In the genomic region with DNA sequence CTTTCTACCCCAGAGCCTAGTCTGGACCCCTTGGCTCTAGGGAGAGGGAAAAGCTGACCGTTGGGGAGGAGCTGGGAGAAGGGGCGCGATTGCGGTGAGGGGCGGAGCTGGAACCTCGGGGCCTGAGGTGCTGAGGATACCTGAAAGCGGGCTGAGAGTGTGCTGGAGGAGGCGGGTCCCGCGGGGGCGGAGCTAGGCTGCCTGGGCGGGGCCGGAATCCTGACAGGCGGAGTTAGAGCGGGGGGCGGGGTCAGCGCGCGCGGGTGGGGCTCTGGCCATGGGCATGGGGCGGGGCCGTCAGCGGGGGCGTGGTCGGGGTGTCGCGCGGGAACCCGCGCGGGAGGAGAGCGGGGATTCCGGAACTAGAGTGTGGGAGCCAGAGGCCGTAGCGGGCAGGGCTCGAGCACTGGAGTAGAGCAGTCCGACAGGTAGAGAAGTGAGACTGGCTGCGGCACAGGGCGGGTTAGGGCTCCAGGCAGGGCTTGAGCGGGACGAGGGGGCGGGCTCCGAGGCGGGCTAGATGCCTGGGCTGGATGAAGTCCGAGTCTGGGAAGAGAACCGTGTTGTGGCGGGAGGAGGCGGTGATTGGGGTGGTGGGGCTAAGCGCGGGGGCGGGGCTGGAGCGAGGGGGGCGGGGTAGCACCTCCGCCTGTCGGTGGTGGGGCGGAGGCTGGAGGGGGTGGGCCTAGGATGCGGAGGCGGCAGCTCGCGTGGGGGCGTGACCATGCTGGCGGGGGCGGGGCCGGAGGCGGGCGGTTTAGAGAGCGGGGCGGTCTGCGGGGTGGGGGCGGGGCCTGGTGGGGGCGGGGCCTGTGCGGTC, we compare ENCODE assay signal across 8 cellular contexts. TPM values are rescaled to one million over a fixed set of nuclear protein-coding genes. Genes with fewer than 3 reads are reported as not detected.
DNase-seq lines count a peak whose midpoint lies in the region; TF ChIP-seq lines count a peak whose summit lies in the region.

A gene (plus strand): TSS at position 815 of the 820 bp plus-strand sequence. CDS start 35 bp downstream, outside the sequence.

- H3K27ac ChIP-seq in HEK293 (ENCODE audit: extremely low read depth, low read depth, low read length) (peak within 1 kb of the TSS; percentile 97), suprapubic skin (peak within 1 kb of the TSS; percentile 96)

- H3K4me3 Mint-ChIP-seq in activated naive CD4-positive, alpha-beta T cell treated with anti-CD3 and anti-CD28 coated beads for 36 hours, result peak within 1 kb of the TSS; percentile 96

- H3K4me3 ChIP-seq in HEK293 (ENCODE audit: low read depth, low read length) (peak within 1 kb of the TSS; percentile 58), suprapubic skin (peak within 1 kb of the TSS; percentile 64)

- H3K27me3 ChIP-seq in suprapubic skin, result no peaks in the 10 kb centered on the region

- TF ChIP-seq POLR2A in suprapubic skin (IDR thresholded peaks at IDR 0.05), result no peak

- H3K36me3 Mint-ChIP-seq in activated naive CD4-positive, alpha-beta T cell treated with anti-CD3 and anti-CD28 coated beads for 36 hours (ENCODE audit: low read depth), result peaks cover 17% of the 10 kb centered on the region

- DNase-seq in NCI-H1048 (lab: John Stamatoyannopoulos, UW) (peak; percentile 77), SK-N-DZ (ENCODE audit: low spot score) (peak; percentile 71), germinal center (ENCODE audit: low spot score) (peak; percentile 92), occipital lobe (lab: John Stamatoyannopoulos, UW) (peak; percentile 92), suprapubic skin (ENCODE audit: low spot score in 2 of 2) (peak; percentile 99)
- DNase-seq in activated naive CD4-positive, alpha-beta T cell treated with anti-CD3 and anti-CD28 coated beads for 36 hours, result peak; percentile 100

- H3K36me3 ChIP-seq in ES-I3 (ENCODE audit: insufficient read depth, low read length), result no peaks in the 10 kb centered on the region; the same call in 1 of the 2 replicates
- peaks cover 15 to 16% of the 10 kb centered on the region in 2 experiments; a peak in 2 of 3 replicates for H3K36me3 ChIP-seq in HEK293 (ENCODE audit: control insufficient read depth in 2 of 2, insufficient read depth in 1 of 2, low read length in 2 of 2)
- peaks cover 19% of the 10 kb centered on the region for H3K36me3 ChIP-seq in suprapubic skin

- H3K4me1 ChIP-seq in ES-I3 (ENCODE audit: insufficient read depth, low read length), result peaks cover 5% of the 10 kb centered on the region; the same call in 1 of the 2 replicates
- peaks cover 11% of the 10 kb centered on the region for H3K4me1 ChIP-seq in HEK293 (ENCODE audit: control insufficient read depth, insufficient read depth, low read length)
- peaks cover 35% of the 10 kb centered on the region for H3K4me1 ChIP-seq in suprapubic skin

- intact Hi-C loops in activated naive CD4-positive, alpha-beta T cell treated with anti-CD3 and anti-CD28 coated beads for 36 hours (cut with micrococcal nuclease), result loop anchor here (1.0 kb wide), 4 partner anchors 17 to 88 kb away; a partner anchor contains a TSS

- H3K4me1 Mint-ChIP-seq in activated naive CD4-positive, alpha-beta T cell treated with anti-CD3 and anti-CD28 coated beads for 36 hours (ENCODE audit: low read depth), result peaks cover 22% of the 10 kb centered on the region

- WGBS in suprapubic skin, result under 1% methylated on average over 44 of the region's 72 CpGs

- no peaks in the 10 kb centered on the region for H3K9me3 ChIP-seq in ES-I3 (ENCODE audit: control insufficient read depth, insufficient read depth, low read length)
- H3K9me3 ChIP-seq in HEK293 (ENCODE audit: control insufficient read depth, insufficient read depth, low read depth, low read length), result no peaks in the 10 kb centered on the region
- H3K9me3 ChIP-seq in suprapubic skin, result no peaks in the 10 kb centered on the region

- peak within 1 kb of the TSS; percentile 86 for H3K9ac ChIP-seq in ES-I3 (ENCODE audit: low read depth, low read length)

- H3K27me3 Mint-ChIP-seq in activated naive CD4-positive, alpha-beta T cell treated with anti-CD3 and anti-CD28 coated beads for 36 hours (ENCODE audit: low read depth), result no peaks in the 10 kb centered on the region

- CTCF ChIA-PET in HEK293 (lab: Yijun Ruan, JAX), result interaction anchor here (0.5 to 2.6 kb wide), 15 partner anchors 9 to 433 kb away, joined by 3 to 20 read pairs (median 5); a partner anchor contains a TSS
- CTCF ChIA-PET in activated naive CD4-positive, alpha-beta T cell treated with anti-CD3 and anti-CD28 coated beads for 36 hours (lab: Charles Lee), result interaction anchor here (0.7 to 3.6 kb wide), 7 partner anchors 11 to 242 kb away, joined by 3 to 16 read pairs (median 5); a partner anchor contains a TSS

- TF ChIP-seq CTCF in HEK293 (tag by site-specific recombination; IDR thresholded peaks at IDR 0.05) (no peak), suprapubic skin (IDR thresholded peaks at IDR 0.05) (no peak)

- POLR2A ChIA-PET in HEK293 (lab: Yijun Ruan, JAX), result interaction anchor here (0.5 to 4.3 kb wide), 27 partner anchors 10 to 1646 kb away, joined by 3 to 108 read pairs (median 4); a partner anchor contains a TSS

- TF ChIP-seq EP300 in suprapubic skin (IDR thresholded peaks at IDR 0.05), result no peak

- H3K27ac Mint-ChIP-seq in activated naive CD4-positive, alpha-beta T cell treated with anti-CD3 and anti-CD28 coated beads for 36 hours, result peak within 1 kb of the TSS; percentile 97

- no peaks in the 10 kb centered on the region for H3K9me3 Mint-ChIP-seq in activated naive CD4-positive, alpha-beta T cell treated with anti-CD3 and anti-CD28 coated beads for 36 hours

TF ChIP-seq in HEK293, 187 proteins besides CTCF, POLR2A, EP300 and RAD21 (continues in another document):
- TF ChIP-seq ZNF341 (tag by site-specific recombination; IDR thresholded peaks at IDR 0.05; ENCODE audit: low read depth), result peak; percentile 14; the same call in 1 of the 2 replicates
- TF ChIP-seq ZNF76 (tag by site-specific recombination; IDR thresholded peaks at IDR 0.05; ENCODE audit: borderline replicate concordance, low read depth), result peak; percentile 54; the same call in 1 of the 2 replicates
- no peak for TF ChIP-seq ZBTB7A (tag by site-specific recombination; IDR thresholded peaks at IDR 0.05; ENCODE audit: low read depth)
- TF ChIP-seq, protein P1, sequence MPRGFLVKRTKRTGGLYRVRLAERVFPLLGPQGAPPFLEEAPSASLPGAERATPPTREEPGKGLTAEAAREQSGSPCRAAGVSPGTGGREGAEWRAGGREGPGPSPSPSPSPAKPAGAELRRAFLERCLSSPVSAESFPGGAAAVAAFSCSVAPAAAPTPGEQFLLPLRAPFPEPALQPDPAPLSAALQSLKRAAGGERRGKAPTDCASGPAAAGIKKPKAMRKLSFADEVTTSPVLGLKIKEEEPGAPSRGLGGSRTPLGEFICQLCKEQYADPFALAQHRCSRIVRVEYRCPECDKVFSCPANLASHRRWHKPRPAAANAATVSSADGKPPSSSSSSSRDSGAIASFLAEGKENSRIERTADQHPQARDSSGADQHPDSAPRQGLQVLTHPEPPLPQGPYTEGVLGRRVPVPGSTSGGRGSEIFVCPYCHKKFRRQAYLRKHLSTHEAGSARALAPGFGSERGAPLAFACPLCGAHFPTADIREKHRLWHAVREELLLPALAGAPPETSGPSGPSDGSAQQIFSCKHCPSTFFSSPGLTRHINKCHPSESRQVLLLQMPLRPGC (tag by site-specific recombination; IDR thresholded peaks at IDR 0.05), result 0 out of 2 replicates have a peak, but pooled peaks have one; percentile 46
- peak; percentile 91 for TF ChIP-seq KLF16 (tag by site-specific recombination; IDR thresholded peaks at IDR 0.05)
- peak; percentile 63; the same call in 1 of the 2 replicates for TF ChIP-seq KLF7 (tag by site-specific recombination; IDR thresholded peaks at IDR 0.05; ENCODE audit: borderline replicate concordance)
- peak; percentile 25; the same call in 1 of the 2 replicates for TF ChIP-seq ZSCAN30 (tag by site-specific recombination; IDR thresholded peaks at IDR 0.05)
- TF ChIP-seq SP2 (tag by site-specific recombination; IDR thresholded peaks at IDR 0.05), result peak; percentile 67
- 0 out of 2 replicates have a peak, but pooled peaks have one; percentile 36 for TF ChIP-seq BCL11B (tag by site-specific recombination; IDR thresholded peaks at IDR 0.05; ENCODE audit: low read depth)
- peak; percentile 98 for TF ChIP-seq ZNF600 (tag by site-specific recombination; IDR thresholded peaks at IDR 0.05)
- TF ChIP-seq ZBTB17 (tag by site-specific recombination; IDR thresholded peaks at IDR 0.05), result peak; percentile 46; the same call in 1 of the 2 replicates
- 0 out of 2 replicates have a peak, but pooled peaks have one; percentile 37 for TF ChIP-seq ZNF843 (tag by site-specific recombination; IDR thresholded peaks at IDR 0.05)
- TF ChIP-seq EGR2 (tag by site-specific recombination; IDR thresholded peaks at IDR 0.05; ENCODE audit: low read depth), result peak; percentile 78
- no peak for TF ChIP-seq ZNF530 (tag by site-specific recombination; IDR thresholded peaks at IDR 0.05; ENCODE audit: low read depth)

RNA-seq across cellular contexts. Expression of the gene that starts here (rescaled TPM):
- 2.1 and 2.9 TPM in 2 replicates for polyA plus RNA-seq in SK-N-DZ (2014; cell fraction: cytosol; rRNA removed)
- polyA plus RNA-seq in SK-N-DZ (2014; cell fraction: nucleus; rRNA removed), result 2.4 and 7.3 TPM in 2 replicates
- total RNA-seq in activated naive CD4-positive, alpha-beta T cell treated with anti-CD3 and anti-CD28 coated beads for 36 hours, result 10 to 100 TPM; 18.7 to 19.9 TPM
- total RNA-seq in occipital lobe, result 2.3 TPM
- total RNA-seq in suprapubic skin, result 10 to 100 TPM in 2 of 4 donors, 1 to 10 TPM in 2; 6.6 to 13.5 (median 10.6) TPM

Comparison
In these comparisons a context has a peak if more than half of its experiments do, and no peak if none do; other contexts are left out.
1. Peak in every context shown above with its lines: DNase-seq, H3K4me3 ChIP-seq and H3K27ac ChIP-seq.